1 cellular context compared by ENCODE assay signal in genomic region chr14:96584199-96584906, GRCh38.
TF ChIP-seq lines count a peak whose summit lies in the region.

No MANE protein-coding gene starts in this region.

TF ChIP-seq in GM23338, 12 proteins besides CTCF, POLR2A, EP300 and RAD21 (continued from another document):
- TF ChIP-seq REST (IDR thresholded peaks at IDR 0.05; ENCODE audit: unreplicated experiment) = no peak
- TF ChIP-seq EZH2 (IDR thresholded peaks at IDR 0.05; ENCODE audit: low read depth, unreplicated experiment) = no peak
- TF ChIP-seq ETS1 (IDR thresholded peaks at IDR 0.05) = no peak
- TF ChIP-seq EZH2phosphoT487 (IDR thresholded peaks at IDR 0.05; ENCODE audit: unreplicated experiment) = no peak
